1 cellular context compared by ENCODE assay signal in the genomic region with DNA sequence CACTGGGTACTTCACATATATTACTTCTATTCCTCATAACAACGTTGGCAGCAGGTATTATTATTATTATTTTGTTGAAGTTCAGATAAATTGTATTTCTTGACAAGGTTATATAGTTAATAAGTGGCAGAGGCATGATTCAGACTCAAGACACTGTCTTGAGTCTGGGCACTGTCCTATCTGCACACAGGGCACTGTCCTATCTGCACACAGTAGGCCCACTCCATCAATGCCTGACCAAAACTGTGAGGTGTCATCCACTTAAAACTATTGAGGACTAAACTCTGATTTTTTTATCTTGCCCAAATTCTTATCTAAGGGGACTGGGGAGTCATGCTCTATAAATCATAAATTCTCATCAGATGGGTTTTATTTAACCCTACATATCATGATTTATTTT.
TF ChIP-seq lines count a peak whose summit lies in the region.

No MANE protein-coding gene starts in this region.

TF ChIP-seq in K562, 482 proteins besides CTCF, POLR2A, EP300 and RAD21:
- TF ChIP-seq ZKSCAN1 (IDR thresholded peaks at IDR 0.05; ENCODE audit: low read depth, low read length) (peak; percentile 91), PCBP2 (IDR thresholded peaks at IDR 0.05; ENCODE audit: low read depth, low read length, poor library complexity, severe bottlenecking) (no peak)
